In the genomic region with DNA sequence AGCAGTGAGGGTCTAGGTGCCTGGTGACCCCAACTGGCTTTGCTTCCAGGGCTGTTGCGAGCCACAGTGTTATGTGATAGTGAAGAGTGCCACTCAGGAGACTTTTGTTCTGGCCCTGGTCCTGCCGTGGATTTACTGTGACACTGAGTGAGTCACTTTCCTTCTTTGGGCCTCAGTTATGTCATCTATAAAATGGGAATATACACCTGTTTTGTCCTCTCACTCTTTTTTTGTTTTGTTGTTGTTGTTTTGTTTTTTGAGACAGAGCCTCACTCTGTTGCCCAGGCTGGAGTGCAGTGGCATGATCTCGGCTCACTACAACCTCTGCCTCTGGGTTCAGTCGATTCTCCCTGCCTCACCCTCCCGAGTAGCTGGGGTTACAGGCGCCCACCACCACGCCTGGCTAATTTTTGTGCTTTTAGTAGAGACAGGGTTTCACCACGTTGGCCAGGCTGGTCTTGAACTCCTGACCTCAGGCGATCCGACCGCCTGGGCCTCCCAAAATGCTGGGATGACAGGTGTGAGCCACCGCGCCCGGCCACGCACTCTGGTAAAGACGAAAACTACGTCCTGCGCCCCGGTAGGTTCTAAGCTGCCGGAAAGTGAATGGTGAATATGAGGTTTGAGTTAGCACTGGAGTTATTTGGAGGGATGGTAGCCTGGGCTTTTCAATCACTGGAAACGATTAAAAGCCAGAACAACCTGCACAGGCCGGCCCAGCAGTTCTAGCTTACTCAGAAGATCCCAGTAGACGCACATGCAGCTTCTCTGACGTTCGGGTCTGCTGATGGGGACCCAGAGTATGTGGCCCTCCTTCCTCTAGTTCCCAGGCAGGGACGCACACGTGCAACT, we compare ENCODE assay signal across 11 cellular contexts. TPM values are rescaled to one million over a fixed set of nuclear protein-coding genes. Genes with fewer than 3 reads are reported as not detected.
DNase-seq lines count a peak whose midpoint lies in the region; ATAC-seq and TF ChIP-seq lines count a peak whose summit lies in the region.
"Had no signal": no experiment of that assay in that cellular context is flagged by ENCODE, and none has a peak within 500 bp of the region (broad histone marks: within the 10 kb centered on the region; RNA-seq: fewer than 3 reads in every experiment).

No MANE protein-coding gene starts in this region.

- H3K27ac ChIP-seq in breast epithelium (no peak overlapping the region), duodenal mucosa (ENCODE audit: low read depth, low read length) (no peak overlapping the region), upper lobe of right lung (no peak overlapping the region), Karpas-422 (ENCODE audit: low read length) (no peak overlapping the region), ovary (no peak overlapping the region)

- H3K27ac Mint-ChIP-seq in MCF 10A (ENCODE audit: low read depth, unreplicated experiment), result no peak overlapping the region
- peak overlapping the region in 2 of 10 donors; percentile 75 for H3K27ac Mint-ChIP-seq in naive thymus-derived CD8-positive, alpha-beta T cell

- no peaks in the 10 kb centered on the region for H3K9me3 ChIP-seq in breast epithelium
- H3K9me3 ChIP-seq in duodenal mucosa (ENCODE audit: control insufficient read depth in 1 of 2, low read length in 2 of 2), result no peaks in the 10 kb centered on the region
- no peaks in the 10 kb centered on the region for H3K9me3 ChIP-seq in upper lobe of right lung
- H3K9me3 ChIP-seq in Karpas-422 (ENCODE audit: low read length), result no peaks in the 10 kb centered on the region
- no peaks in the 10 kb centered on the region for H3K9me3 ChIP-seq in ovary
- H3K9me3 ChIP-seq: SJSA1 had no signal

- H3K4me2 ChIP-seq in Karpas-422 (ENCODE audit: low read depth, low read length, poor library complexity, severe bottlenecking), result no peak overlapping the region

- no peak for TF ChIP-seq POLR2A in breast epithelium (IDR thresholded peaks at IDR 0.05)
- TF ChIP-seq POLR2A in ovary (IDR thresholded peaks at IDR 0.05), result no peak

- H3K9ac ChIP-seq in duodenal mucosa (ENCODE audit: low read depth in 1 of 2, low read length in 2 of 2) (peak overlapping the region; percentile 16 to 44), Karpas-422 (ENCODE audit: low read length) (no peak overlapping the region)

- H3K4me3 Mint-ChIP-seq in MCF 10A (ENCODE audit: unreplicated experiment), result no peak overlapping the region
- H3K4me3 Mint-ChIP-seq in naive thymus-derived CD8-positive, alpha-beta T cell, result peak overlapping the region in 8 of 10 donors; percentile 19 to 76 (median 63)

- TF ChIP-seq CTCF in breast epithelium (IDR thresholded peaks at IDR 0.05) (no peak), MCF 10A (IDR thresholded peaks at IDR 0.05; ENCODE audit: unreplicated experiment) (no peak), upper lobe of right lung (IDR thresholded peaks at IDR 0.05) (no peak), ovary (IDR thresholded peaks at IDR 0.05) (no peak)

- H3K36me3 Mint-ChIP-seq in MCF 10A (ENCODE audit: insufficient read depth, unreplicated experiment), result peaks cover 11% of the 10 kb centered on the region
- peaks cover 0 to 22% (median 14%) of the 10 kb centered on the region in 3 donors for H3K36me3 Mint-ChIP-seq in naive thymus-derived CD8-positive, alpha-beta T cell

- no peak for ATAC-seq in naive thymus-derived CD8-positive, alpha-beta T cell
- ATAC-seq in upper lobe of right lung (no peak), GM19452 (IDR thresholded peaks at IDR 0.05; ENCODE audit: unreplicated experiment) (no peak)

- H3K36me3 ChIP-seq in breast epithelium, result no peaks in the 10 kb centered on the region
- peaks cover 6 to 15% of the 10 kb centered on the region in 2 donors for H3K36me3 ChIP-seq in duodenal mucosa (ENCODE audit: control insufficient read depth in 1 of 2, insufficient read depth in 2 of 2, low read length in 2 of 2)
- no peaks in the 10 kb centered on the region for H3K36me3 ChIP-seq in upper lobe of right lung
- H3K36me3 ChIP-seq in Karpas-422 (ENCODE audit: insufficient read depth, low read length), result peaks cover 24% of the 10 kb centered on the region
- H3K36me3 ChIP-seq in ovary, result no peaks in the 10 kb centered on the region
- H3K36me3 ChIP-seq: SJSA1 had no signal

- H3K27me3 ChIP-seq in breast epithelium, result no peaks in the 10 kb centered on the region
- no peaks in the 10 kb centered on the region for H3K27me3 ChIP-seq in duodenal mucosa (ENCODE audit: control insufficient read depth in 1 of 2, insufficient read depth in 2 of 2, low read length in 2 of 2)
- H3K27me3 ChIP-seq in upper lobe of right lung, result no peaks in the 10 kb centered on the region
- H3K27me3 ChIP-seq in Karpas-422 (ENCODE audit: low read length), result no peaks in the 10 kb centered on the region
- no peaks in the 10 kb centered on the region for H3K27me3 ChIP-seq in ovary
- H3K27me3 ChIP-seq: SJSA1 had no signal

- TF ChIP-seq EP300 in ovary (IDR thresholded peaks at IDR 0.05), result no peak

- WGBS in ovary, 3 donors, result 73 to 79% (median 77%) methylated on average over 27 of the region's 27 CpGs

- H3K4me1 Mint-ChIP-seq in MCF 10A (ENCODE audit: insufficient read depth, unreplicated experiment), result no peaks in the 10 kb centered on the region
- peaks cover 4 to 7% (median 6%) of the 10 kb centered on the region in 4 donors for H3K4me1 Mint-ChIP-seq in naive thymus-derived CD8-positive, alpha-beta T cell

- DNase-seq in breast epithelium (ENCODE audit: low spot score in 2 of 2), result no peak
- DNase-seq in MCF 10A (ENCODE audit: unreplicated experiment), result no peak
- no peak for DNase-seq in naive thymus-derived CD8-positive, alpha-beta T cell
- no peak for DNase-seq in upper lobe of right lung
- no peak for DNase-seq in Karpas-422
- no peak for DNase-seq in ovary

- no peaks in the 10 kb centered on the region for H3K4me1 ChIP-seq in breast epithelium
- H3K4me1 ChIP-seq in duodenal mucosa (ENCODE audit: control insufficient read depth in 1 of 2, insufficient read depth in 2 of 2, low read length in 2 of 2), result peaks cover 29% of the 10 kb centered on the region in 2 donors
- H3K4me1 ChIP-seq in upper lobe of right lung, result no peaks in the 10 kb centered on the region
- peaks cover 3% of the 10 kb centered on the region for H3K4me1 ChIP-seq in Karpas-422 (ENCODE audit: low read length)
- peaks cover 2% of the 10 kb centered on the region for H3K4me1 ChIP-seq in ovary (ENCODE audit: insufficient read depth)

- peaks cover 8% of the 10 kb centered on the region; the same call in 1 of the 2 replicates for H4K20me1 ChIP-seq in Karpas-422 (ENCODE audit: insufficient read depth, low read depth, low read length)

- H3K27me3 Mint-ChIP-seq in MCF 10A (ENCODE audit: insufficient read depth, unreplicated experiment), result no peaks in the 10 kb centered on the region
- H3K27me3 Mint-ChIP-seq in naive thymus-derived CD8-positive, alpha-beta T cell, result no peaks in the 10 kb centered on the region
- H3K27me3 Mint-ChIP-seq: stimulated activated memory B cell treated with anti-CD40 and anti-IgM and Interleukin-4, amounts not matched to agents 10 μg/mL and 1 μg/mL and 100 μg/mL, for 72 hours had no signal

- intact Hi-C loops in breast epithelium (cut with DNase I; ENCODE audit: low total_unique reads) (loop anchor here (10.0 kb wide), 1 partner anchor 234 kb away; no protein-coding TSS in a partner anchor), MCF 10A (cut with micrococcal nuclease) (no loop called here), upper lobe of right lung (cut with DNase I) (no loop called here), ovary (cut with DNase I) (loop anchor here in 2 of 4 donors (5.0 to 10.0 kb wide), 2 partner anchors 252 to 514 kb away; no protein-coding TSS in a partner anchor)

- no peak overlapping the region for H2AFZ ChIP-seq in Karpas-422 (ENCODE audit: low read length)

- no TSS peak for BruUV-seq in MCF 10A (replicated peaks; lab: Mats Ljungman, UMichigan)

- CTCF ChIA-PET in MCF 10A (lab: Yijun Ruan, JAX), result interaction anchor here (0.6 to 3.6 kb wide), 21 partner anchors 9 to 537 kb away, joined by 3 to 37 read pairs (median 4); no protein-coding TSS in a partner anchor

- H3K79me2 ChIP-seq in Karpas-422 (ENCODE audit: low read length), result no peaks in the 10 kb centered on the region

- H3K9me2 ChIP-seq in Karpas-422 (replicated peaks; ENCODE audit: insufficient read depth, low read length), result no peaks in the 10 kb centered on the region

- H3K9me3 Mint-ChIP-seq in MCF 10A (ENCODE audit: unreplicated experiment), result no peaks in the 10 kb centered on the region
- H3K9me3 Mint-ChIP-seq in naive thymus-derived CD8-positive, alpha-beta T cell, result no peaks in the 10 kb centered on the region
- H3K9me3 Mint-ChIP-seq: stimulated activated memory B cell treated with anti-CD40 and anti-IgM and Interleukin-4, amounts not matched to agents 10 μg/mL and 1 μg/mL and 100 μg/mL, for 72 hours had no signal

- POLR2A ChIA-PET in MCF 10A (lab: Yijun Ruan, JAX), result interaction anchor here (1.0 kb wide), 1 partner anchor 23 kb away, joined by 4 read pairs; no protein-coding TSS in a partner anchor
- POLR2A ChIA-PET in naive thymus-derived CD8-positive, alpha-beta T cell (lab: Charles Lee), result no interaction called here

- H3K4me3 ChIP-seq in breast epithelium, result peak overlapping the region; percentile 36 to 61 (median 54)
- H3K4me3 ChIP-seq in duodenal mucosa (ENCODE audit: low read depth in 1 of 2, low read length in 2 of 2), result peak overlapping the region; percentile 53 to 68
- peak overlapping the region; percentile 54 for H3K4me3 ChIP-seq in upper lobe of right lung
- H3K4me3 ChIP-seq in Karpas-422 (ENCODE audit: low read length), result no peak overlapping the region
- no peak overlapping the region for H3K4me3 ChIP-seq in ovary

RNA-seq across cellular contexts. Expression of a gene that starts 46.6 kb away (rescaled TPM):
- total RNA-seq in breast epithelium (10 to 100 TPM; 14.6 to 33.1 (median 16.4) TPM), MCF 10A (2022) (38.6 and 41.9 TPM in 2 replicates), upper lobe of right lung (12.5 TPM), ovary (10 to 100 TPM in 3 of 7 donors, 1 to 10 TPM in 4; 3.3 to 15.4 (median 9.9) TPM)
- total RNA-seq in naive thymus-derived CD8-positive, alpha-beta T cell, result 10 to 100 TPM; 77.7 to 79.0 TPM
- polyA plus RNA-seq in naive thymus-derived CD8-positive, alpha-beta T cell, result 10 to 100 TPM; 19.1 to 30.9 (median 26.6) TPM
- 80.5 and 111 TPM in 2 replicates for total RNA-seq in Karpas-422 (2014; rRNA removed; shearing (Covaris generic); ENCODE audit: low replicate concordance)
- polyA plus RNA-seq in ovary, result 10 to 100 TPM; 11.7 to 14.4 TPM
- total RNA-seq: G401 had no signal

Comparison
In these comparisons a context has a peak if more than half of its experiments do, and no peak if none do; other contexts are left out.
1. H3K4me3 ChIP-seq: peak in breast epithelium (3 of 3), duodenal mucosa (2 of 2) and upper lobe of right lung (single experiment); none in Karpas-422 (single experiment) and ovary (single experiment).